ENCODE assay signal across 1 cellular context in the genomic region with DNA sequence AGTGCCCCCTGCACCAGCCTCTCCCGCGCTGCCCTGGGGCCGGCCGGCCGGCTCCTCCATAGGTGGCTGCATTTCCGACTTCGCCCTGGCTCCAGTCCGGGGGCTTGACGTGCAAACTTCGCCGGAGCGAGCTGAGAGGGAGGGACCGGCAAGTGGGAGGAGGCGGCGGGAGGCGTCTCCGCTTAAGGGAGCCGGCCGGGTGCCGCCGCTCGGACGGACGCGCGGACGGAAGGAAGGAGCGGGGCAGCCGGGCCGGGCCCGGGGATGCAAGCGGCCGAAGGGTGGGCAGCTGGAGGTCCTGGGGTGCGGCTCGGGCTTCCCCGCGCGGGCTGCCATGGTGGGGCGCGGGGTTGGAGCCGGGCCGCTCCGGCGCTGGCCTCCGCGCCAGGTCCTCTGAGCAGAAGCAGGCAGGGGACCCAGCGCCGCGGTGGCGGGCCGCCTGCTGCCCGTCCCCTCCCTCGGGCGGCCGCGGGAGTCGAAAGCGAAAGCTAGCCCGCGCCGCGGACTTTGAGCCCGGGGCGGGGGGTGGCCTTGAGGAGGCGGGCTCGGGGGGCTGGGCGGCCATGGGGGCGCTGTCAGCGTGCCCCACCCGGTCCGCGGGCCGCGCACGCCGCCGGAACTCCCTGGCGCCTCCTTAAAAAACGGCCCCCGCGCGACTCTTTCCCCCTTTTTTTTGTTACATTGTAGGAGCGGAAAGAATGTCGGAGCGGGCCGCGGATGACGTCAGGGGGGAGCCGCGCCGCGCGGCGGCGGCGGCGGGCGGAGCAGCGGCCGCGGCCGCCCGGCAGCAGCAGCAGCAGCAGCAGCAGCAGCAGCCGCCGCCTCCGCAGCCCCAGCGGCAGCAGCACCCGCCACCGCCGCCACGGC.
A peak's percentile ranks its signal among the peaks of the same experiment; 100 is the strongest.
TF ChIP-seq lines count a peak whose summit lies in the region.

A gene (minus strand): TSS at position 483 of the 867 bp plus-strand sequence.

TF ChIP-seq in WTC11, 78 proteins besides CTCF, POLR2A, EP300 and RAD21 (continued from another document and continues in another):
- TF ChIP-seq ZNF671 (CRISPR knock-in tag; IDR thresholded peaks at IDR 0.05) (no peak), GTF2I (CRISPR knock-in tag; conservative IDR thresholded peaks at IDR 0.05) (no peak), MXD4 (CRISPR knock-in tag; IDR thresholded peaks at IDR 0.05; ENCODE audit: borderline replicate concordance) (no peak), ETV6 (CRISPR knock-in tag; IDR thresholded peaks at IDR 0.05) (no peak), MYBL2 (CRISPR knock-in tag; IDR thresholded peaks at IDR 0.05) (no peak), ESRRA (CRISPR knock-in tag; IDR thresholded peaks at IDR 0.05; ENCODE audit: borderline replicate concordance) (no peak), NR1H2 (CRISPR knock-in tag; IDR thresholded peaks at IDR 0.05) (no peak), PRRX2 (CRISPR knock-in tag; IDR thresholded peaks at IDR 0.05) (no peak), SMAD3 (CRISPR knock-in tag; IDR thresholded peaks at IDR 0.05; ENCODE audit: borderline replicate concordance) (no peak), FOXK1 (CRISPR knock-in tag; IDR thresholded peaks at IDR 0.05) (no peak), TEAD1 (CRISPR knock-in tag; IDR thresholded peaks at IDR 0.05) (peak; percentile 57; the same call in 1 of the 2 replicates), ZNF219 (CRISPR knock-in tag; IDR thresholded peaks at IDR 0.05; ENCODE audit: borderline replicate concordance) (no peak), NFYB (CRISPR knock-in tag; conservative IDR thresholded peaks at IDR 0.05; ENCODE audit: low read depth) (no peak), TCF7 (CRISPR knock-in tag; IDR thresholded peaks at IDR 0.05; ENCODE audit: low read depth) (no peak), TP53 (CRISPR knock-in tag; IDR thresholded peaks at IDR 0.05) (no peak), ZNF416 (CRISPR knock-in tag; IDR thresholded peaks at IDR 0.05) (no peak), SMAD4 (CRISPR knock-in tag; IDR thresholded peaks at IDR 0.05) (no peak), ZNF263 (CRISPR knock-in tag; IDR thresholded peaks at IDR 0.05; ENCODE audit: low read depth) (0 out of 2 replicates have a peak, but pooled peaks have one; percentile 38), GRHL2 (CRISPR knock-in tag; IDR thresholded peaks at IDR 0.05; ENCODE audit: insufficient replicate concordance, severe bottlenecking) (no peak), SOX15 (CRISPR knock-in tag; IDR thresholded peaks at IDR 0.05) (no peak), CREM (CRISPR knock-in tag; IDR thresholded peaks at IDR 0.05) (peak; percentile 65; the same call in 1 of the 2 replicates)
- TF ChIP-seq, protein P1, sequence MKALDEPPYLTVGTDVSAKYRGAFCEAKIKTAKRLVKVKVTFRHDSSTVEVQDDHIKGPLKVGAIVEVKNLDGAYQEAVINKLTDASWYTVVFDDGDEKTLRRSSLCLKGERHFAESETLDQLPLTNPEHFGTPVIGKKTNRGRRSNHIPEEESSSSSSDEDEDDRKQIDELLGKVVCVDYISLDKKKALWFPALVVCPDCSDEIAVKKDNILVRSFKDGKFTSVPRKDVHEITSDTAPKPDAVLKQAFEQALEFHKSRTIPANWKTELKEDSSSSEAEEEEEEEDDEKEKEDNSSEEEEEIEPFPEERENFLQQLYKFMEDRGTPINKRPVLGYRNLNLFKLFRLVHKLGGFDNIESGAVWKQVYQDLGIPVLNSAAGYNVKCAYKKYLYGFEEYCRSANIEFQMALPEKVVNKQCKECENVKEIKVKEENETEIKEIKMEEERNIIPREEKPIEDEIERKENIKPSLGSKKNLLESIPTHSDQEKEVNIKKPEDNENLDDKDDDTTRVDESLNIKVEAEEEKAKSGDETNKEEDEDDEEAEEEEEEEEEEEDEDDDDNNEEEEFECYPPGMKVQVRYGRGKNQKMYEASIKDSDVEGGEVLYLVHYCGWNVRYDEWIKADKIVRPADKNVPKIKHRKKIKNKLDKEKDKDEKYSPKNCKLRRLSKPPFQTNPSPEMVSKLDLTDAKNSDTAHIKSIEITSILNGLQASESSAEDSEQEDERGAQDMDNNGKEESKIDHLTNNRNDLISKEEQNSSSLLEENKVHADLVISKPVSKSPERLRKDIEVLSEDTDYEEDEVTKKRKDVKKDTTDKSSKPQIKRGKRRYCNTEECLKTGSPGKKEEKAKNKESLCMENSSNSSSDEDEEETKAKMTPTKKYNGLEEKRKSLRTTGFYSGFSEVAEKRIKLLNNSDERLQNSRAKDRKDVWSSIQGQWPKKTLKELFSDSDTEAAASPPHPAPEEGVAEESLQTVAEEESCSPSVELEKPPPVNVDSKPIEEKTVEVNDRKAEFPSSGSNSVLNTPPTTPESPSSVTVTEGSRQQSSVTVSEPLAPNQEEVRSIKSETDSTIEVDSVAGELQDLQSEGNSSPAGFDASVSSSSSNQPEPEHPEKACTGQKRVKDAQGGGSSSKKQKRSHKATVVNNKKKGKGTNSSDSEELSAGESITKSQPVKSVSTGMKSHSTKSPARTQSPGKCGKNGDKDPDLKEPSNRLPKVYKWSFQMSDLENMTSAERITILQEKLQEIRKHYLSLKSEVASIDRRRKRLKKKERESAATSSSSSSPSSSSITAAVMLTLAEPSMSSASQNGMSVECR (CRISPR knock-in tag; IDR thresholded peaks at IDR 0.05; ENCODE audit: borderline replicate concordance), result peak; percentile 76; the same call in 1 of the 2 replicates
- TF ChIP-seq, protein P2, sequence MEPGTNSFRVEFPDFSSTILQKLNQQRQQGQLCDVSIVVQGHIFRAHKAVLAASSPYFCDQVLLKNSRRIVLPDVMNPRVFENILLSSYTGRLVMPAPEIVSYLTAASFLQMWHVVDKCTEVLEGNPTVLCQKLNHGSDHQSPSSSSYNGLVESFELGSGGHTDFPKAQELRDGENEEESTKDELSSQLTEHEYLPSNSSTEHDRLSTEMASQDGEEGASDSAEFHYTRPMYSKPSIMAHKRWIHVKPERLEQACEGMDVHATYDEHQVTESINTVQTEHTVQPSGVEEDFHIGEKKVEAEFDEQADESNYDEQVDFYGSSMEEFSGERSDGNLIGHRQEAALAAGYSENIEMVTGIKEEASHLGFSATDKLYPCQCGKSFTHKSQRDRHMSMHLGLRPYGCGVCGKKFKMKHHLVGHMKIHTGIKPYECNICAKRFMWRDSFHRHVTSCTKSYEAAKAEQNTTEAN (CRISPR knock-in tag; IDR thresholded peaks at IDR 0.05), result no peak
- TF ChIP-seq, protein P3, sequence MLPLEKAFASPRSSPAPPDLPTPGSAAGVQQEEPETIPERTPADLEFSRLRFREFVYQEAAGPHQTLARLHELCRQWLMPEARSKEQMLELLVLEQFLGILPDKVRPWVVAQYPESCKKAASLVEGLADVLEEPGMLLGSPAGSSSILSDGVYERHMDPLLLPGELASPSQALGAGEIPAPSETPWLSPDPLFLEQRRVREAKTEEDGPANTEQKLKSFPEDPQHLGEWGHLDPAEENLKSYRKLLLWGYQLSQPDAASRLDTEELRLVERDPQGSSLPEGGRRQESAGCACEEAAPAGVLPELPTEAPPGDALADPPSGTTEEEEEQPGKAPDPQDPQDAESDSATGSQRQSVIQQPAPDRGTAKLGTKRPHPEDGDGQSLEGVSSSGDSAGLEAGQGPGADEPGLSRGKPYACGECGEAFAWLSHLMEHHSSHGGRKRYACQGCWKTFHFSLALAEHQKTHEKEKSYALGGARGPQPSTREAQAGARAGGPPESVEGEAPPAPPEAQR (CRISPR knock-in tag; IDR thresholded peaks at IDR 0.05), result no peak
- TF ChIP-seq, protein P4, sequence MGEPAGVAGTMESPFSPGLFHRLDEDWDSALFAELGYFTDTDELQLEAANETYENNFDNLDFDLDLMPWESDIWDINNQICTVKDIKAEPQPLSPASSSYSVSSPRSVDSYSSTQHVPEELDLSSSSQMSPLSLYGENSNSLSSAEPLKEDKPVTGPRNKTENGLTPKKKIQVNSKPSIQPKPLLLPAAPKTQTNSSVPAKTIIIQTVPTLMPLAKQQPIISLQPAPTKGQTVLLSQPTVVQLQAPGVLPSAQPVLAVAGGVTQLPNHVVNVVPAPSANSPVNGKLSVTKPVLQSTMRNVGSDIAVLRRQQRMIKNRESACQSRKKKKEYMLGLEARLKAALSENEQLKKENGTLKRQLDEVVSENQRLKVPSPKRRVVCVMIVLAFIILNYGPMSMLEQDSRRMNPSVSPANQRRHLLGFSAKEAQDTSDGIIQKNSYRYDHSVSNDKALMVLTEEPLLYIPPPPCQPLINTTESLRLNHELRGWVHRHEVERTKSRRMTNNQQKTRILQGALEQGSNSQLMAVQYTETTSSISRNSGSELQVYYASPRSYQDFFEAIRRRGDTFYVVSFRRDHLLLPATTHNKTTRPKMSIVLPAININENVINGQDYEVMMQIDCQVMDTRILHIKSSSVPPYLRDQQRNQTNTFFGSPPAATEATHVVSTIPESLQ (CRISPR knock-in tag; IDR thresholded peaks at IDR 0.05), result no peak
- TF ChIP-seq, protein P5, sequence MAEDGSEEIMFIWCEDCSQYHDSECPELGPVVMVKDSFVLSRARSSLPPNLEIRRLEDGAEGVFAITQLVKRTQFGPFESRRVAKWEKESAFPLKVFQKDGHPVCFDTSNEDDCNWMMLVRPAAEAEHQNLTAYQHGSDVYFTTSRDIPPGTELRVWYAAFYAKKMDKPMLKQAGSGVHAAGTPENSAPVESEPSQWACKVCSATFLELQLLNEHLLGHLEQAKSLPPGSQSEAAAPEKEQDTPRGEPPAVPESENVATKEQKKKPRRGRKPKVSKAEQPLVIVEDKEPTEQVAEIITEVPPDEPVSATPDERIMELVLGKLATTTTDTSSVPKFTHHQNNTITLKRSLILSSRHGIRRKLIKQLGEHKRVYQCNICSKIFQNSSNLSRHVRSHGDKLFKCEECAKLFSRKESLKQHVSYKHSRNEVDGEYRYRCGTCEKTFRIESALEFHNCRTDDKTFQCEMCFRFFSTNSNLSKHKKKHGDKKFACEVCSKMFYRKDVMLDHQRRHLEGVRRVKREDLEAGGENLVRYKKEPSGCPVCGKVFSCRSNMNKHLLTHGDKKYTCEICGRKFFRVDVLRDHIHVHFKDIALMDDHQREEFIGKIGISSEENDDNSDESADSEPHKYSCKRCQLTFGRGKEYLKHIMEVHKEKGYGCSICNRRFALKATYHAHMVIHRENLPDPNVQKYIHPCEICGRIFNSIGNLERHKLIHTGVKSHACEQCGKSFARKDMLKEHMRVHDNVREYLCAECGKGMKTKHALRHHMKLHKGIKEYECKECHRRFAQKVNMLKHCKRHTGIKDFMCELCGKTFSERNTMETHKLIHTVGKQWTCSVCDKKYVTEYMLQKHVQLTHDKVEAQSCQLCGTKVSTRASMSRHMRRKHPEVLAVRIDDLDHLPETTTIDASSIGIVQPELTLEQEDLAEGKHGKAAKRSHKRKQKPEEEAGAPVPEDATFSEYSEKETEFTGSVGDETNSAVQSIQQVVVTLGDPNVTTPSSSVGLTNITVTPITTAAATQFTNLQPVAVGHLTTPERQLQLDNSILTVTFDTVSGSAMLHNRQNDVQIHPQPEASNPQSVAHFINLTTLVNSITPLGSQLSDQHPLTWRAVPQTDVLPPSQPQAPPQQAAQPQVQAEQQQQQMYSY (CRISPR knock-in tag; IDR thresholded peaks at IDR 0.05), result no peak; the same call in 1 of the 2 replicates
- TF ChIP-seq, protein P6, sequence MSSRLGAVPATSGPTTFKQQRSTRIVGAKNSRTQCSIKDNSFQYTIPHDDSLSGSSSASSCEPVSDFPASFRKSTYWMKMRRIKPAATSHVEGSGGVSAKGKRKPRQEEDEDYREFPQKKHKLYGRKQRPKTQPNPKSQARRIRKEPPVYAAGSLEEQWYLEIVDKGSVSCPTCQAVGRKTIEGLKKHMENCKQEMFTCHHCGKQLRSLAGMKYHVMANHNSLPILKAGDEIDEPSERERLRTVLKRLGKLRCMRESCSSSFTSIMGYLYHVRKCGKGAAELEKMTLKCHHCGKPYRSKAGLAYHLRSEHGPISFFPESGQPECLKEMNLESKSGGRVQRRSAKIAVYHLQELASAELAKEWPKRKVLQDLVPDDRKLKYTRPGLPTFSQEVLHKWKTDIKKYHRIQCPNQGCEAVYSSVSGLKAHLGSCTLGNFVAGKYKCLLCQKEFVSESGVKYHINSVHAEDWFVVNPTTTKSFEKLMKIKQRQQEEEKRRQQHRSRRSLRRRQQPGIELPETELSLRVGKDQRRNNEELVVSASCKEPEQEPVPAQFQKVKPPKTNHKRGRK (CRISPR knock-in tag; IDR thresholded peaks at IDR 0.05; ENCODE audit: borderline replicate concordance), result no peak
- TF ChIP-seq, protein P7, sequence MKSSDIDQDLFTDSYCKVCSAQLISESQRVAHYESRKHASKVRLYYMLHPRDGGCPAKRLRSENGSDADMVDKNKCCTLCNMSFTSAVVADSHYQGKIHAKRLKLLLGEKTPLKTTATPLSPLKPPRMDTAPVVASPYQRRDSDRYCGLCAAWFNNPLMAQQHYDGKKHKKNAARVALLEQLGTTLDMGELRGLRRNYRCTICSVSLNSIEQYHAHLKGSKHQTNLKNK (CRISPR knock-in tag; IDR thresholded peaks at IDR 0.05), result no peak
- TF ChIP-seq, protein P8, sequence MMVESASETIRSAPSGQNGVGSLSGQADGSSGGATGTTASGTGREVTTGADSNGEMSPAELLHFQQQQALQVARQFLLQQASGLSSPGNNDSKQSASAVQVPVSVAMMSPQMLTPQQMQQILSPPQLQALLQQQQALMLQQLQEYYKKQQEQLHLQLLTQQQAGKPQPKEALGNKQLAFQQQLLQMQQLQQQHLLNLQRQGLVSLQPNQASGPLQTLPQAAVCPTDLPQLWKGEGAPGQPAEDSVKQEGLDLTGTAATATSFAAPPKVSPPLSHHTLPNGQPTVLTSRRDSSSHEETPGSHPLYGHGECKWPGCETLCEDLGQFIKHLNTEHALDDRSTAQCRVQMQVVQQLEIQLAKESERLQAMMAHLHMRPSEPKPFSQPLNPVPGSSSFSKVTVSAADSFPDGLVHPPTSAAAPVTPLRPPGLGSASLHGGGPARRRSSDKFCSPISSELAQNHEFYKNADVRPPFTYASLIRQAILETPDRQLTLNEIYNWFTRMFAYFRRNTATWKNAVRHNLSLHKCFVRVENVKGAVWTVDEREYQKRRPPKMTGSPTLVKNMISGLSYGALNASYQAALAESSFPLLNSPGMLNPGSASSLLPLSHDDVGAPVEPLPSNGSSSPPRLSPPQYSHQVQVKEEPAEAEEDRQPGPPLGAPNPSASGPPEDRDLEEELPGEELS (CRISPR knock-in tag; IDR thresholded peaks at IDR 0.05), result no peak
- TF ChIP-seq, protein P9, sequence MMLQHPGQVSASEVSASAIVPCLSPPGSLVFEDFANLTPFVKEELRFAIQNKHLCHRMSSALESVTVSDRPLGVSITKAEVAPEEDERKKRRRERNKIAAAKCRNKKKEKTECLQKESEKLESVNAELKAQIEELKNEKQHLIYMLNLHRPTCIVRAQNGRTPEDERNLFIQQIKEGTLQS (CRISPR knock-in tag; conservative IDR thresholded peaks at IDR 0.05), result no peak
- TF ChIP-seq, protein P10, sequence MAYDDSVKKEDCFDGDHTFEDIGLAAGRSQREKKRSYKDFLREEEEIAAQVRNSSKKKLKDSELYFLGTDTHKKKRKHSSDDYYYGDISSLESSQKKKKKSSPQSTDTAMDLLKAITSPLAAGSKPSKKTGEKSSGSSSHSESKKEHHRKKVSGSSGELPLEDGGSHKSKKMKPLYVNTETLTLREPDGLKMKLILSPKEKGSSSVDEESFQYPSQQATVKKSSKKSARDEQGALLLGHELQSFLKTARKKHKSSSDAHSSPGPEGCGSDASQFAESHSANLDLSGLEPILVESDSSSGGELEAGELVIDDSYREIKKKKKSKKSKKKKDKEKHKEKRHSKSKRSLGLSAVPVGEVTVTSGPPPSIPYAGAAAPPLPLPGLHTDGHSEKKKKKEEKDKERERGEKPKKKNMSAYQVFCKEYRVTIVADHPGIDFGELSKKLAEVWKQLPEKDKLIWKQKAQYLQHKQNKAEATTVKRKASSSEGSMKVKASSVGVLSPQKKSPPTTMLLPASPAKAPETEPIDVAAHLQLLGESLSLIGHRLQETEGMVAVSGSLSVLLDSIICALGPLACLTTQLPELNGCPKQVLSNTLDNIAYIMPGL (CRISPR knock-in tag; IDR thresholded peaks at IDR 0.05), result peak; percentile 81; the same call in 1 of the 2 replicates
